In genomic region chr17:81711814-81712467, GRCh38 we compare ENCODE assay signal across 1 cellular context.
TF ChIP-seq lines count a peak whose summit lies in the region.

SLC25A10 (plus strand) TSS chr17:81712284; CDS start chr17:81712427, 143 bp downstream.

TF ChIP-seq in K562, 482 proteins besides CTCF, POLR2A, EP300 and RAD21 (continued from another document and continues in another):
- peak; percentile 97 for TF ChIP-seq MGA (IDR thresholded peaks at IDR 0.05)
- TF ChIP-seq ZNF232 (CRISPR knock-in tag; IDR thresholded peaks at IDR 0.05): peak; percentile 74; the same call in 1 of the 2 replicates
- TF ChIP-seq ERF (CRISPR knock-in tag; IDR thresholded peaks at IDR 0.05): peak; percentile 89; the same call in 1 of the 2 replicates
- TF ChIP-seq DNMT1 (IDR thresholded peaks at IDR 0.05): 0 out of 2 replicates have a peak, but pooled peaks have one; percentile 2
- TF ChIP-seq POLR2G (IDR thresholded peaks at IDR 0.05; ENCODE audit: low read depth, low read length): peak; percentile 78; the same call in 1 of the 2 replicates
- TF ChIP-seq ELF2 (CRISPR knock-in tag; IDR thresholded peaks at IDR 0.05): peak; percentile 23; the same call in 1 of the 2 replicates
- TF ChIP-seq ZBTB8A (IDR thresholded peaks at IDR 0.05; ENCODE audit: partially characterized antibody): no peak
- TF ChIP-seq POLR2AphosphoS5 (IDR thresholded peaks at IDR 0.05; ENCODE audit: control insufficient read depth, insufficient read depth, low read depth, low read length): peak; percentile 53; the same call in 1 of the 2 replicates
- TF ChIP-seq ZFX (CRISPR knock-in tag; IDR thresholded peaks at IDR 0.05): peak; percentile 75
- peak; percentile 55 for TF ChIP-seq NEUROD1 (IDR thresholded peaks at IDR 0.05; ENCODE audit: borderline replicate concordance, low read depth, low read length, partially characterized antibody)
- peak; percentile 90 for TF ChIP-seq REST (CRISPR knock-in tag; IDR thresholded peaks at IDR 0.05; ENCODE audit: low read depth)
- peak; percentile 81; the same call in 1 of the 2 replicates for TF ChIP-seq KAT7 (CRISPR knock-in tag; IDR thresholded peaks at IDR 0.05; ENCODE audit: borderline replicate concordance)
- TF ChIP-seq CAMTA2 (CRISPR knock-in tag; conservative IDR thresholded peaks at IDR 0.05): 0 out of 2 replicates have a peak, but pooled peaks have one; percentile 20
- peak; percentile 29; the same call in 1 of the 2 replicates for TF ChIP-seq CBX1 (IDR thresholded peaks at IDR 0.05; ENCODE audit: low read depth)
- peak; percentile 78 for TF ChIP-seq MXD1 (CRISPR knock-in tag; IDR thresholded peaks at IDR 0.05; ENCODE audit: borderline replicate concordance, poor library complexity, severe bottlenecking)
- peak; percentile 51 for TF ChIP-seq FIP1L1 (IDR thresholded peaks at IDR 0.05; ENCODE audit: low read depth, low read length, poor library complexity, severe bottlenecking)
- TF ChIP-seq BCL6 (CRISPR knock-in tag; IDR thresholded peaks at IDR 0.05): no peak
- peak; percentile 28; the same call in 1 of the 2 replicates for TF ChIP-seq CEBPG (CRISPR knock-in tag; IDR thresholded peaks at IDR 0.05)
- TF ChIP-seq CEBPG (tag; conservative IDR thresholded peaks at IDR 0.05 in 1 of 2, IDR thresholded peaks at IDR 0.05 in 1 of 2): no peak
- TF ChIP-seq GATAD2A (IDR thresholded peaks at IDR 0.05): no peak
- TF ChIP-seq MNT (conservative IDR thresholded peaks at IDR 0.05): peak; percentile 94 to 96
- no peak for TF ChIP-seq RFX7 (CRISPR knock-in tag; IDR thresholded peaks at IDR 0.05)
- peak; percentile 49 for TF ChIP-seq VEZF1 (CRISPR knock-in tag; IDR thresholded peaks at IDR 0.05)
- TF ChIP-seq MAZ (CRISPR knock-in tag; conservative IDR thresholded peaks at IDR 0.05 in 1 of 2, IDR thresholded peaks at IDR 0.05 in 1 of 2): peak; percentile 80 to 82
- TF ChIP-seq SMAD3 (CRISPR knock-in tag; conservative IDR thresholded peaks at IDR 0.05): no peak
- peak; percentile 14; the same call in 1 of the 2 replicates for TF ChIP-seq ATF4 (CRISPR knock-in tag; IDR thresholded peaks at IDR 0.05)
- 0 out of 2 replicates have a peak, but pooled peaks have one; percentile 5 for TF ChIP-seq LEF1 (IDR thresholded peaks at IDR 0.05)
- TF ChIP-seq SIN3A (IDR thresholded peaks at IDR 0.05; ENCODE audit: borderline replicate concordance in 2 of 2, control insufficient read depth in 1 of 2, low read depth in 2 of 2, low read length in 2 of 2): peak in 1 of 2 experiments; percentile 73; a peak in 2 of 4 replicates
- TF ChIP-seq ETS1 (conservative IDR thresholded peaks at IDR 0.05; ENCODE audit: control insufficient read depth, low read depth, low read length): peak; percentile 72; the same call in 1 of the 2 replicates
- peak; percentile 90 for TF ChIP-seq ZNF511 (CRISPR knock-in tag; IDR thresholded peaks at IDR 0.05)
- TF ChIP-seq BHLHE40 (IDR thresholded peaks at IDR 0.05; ENCODE audit: low read length): peak; percentile 89
- peak; percentile 8; the same call in 1 of the 2 replicates for TF ChIP-seq ZNF512 (tag; IDR thresholded peaks at IDR 0.05)
